ENCODE assay signal across 1 cellular context in genomic region chr1:6785721-6786505, GRCh38.
TF ChIP-seq lines count a peak whose summit lies in the region.

No MANE protein-coding gene starts in this region.

TF ChIP-seq in IMR-90, 13 proteins besides CTCF, POLR2A, EP300 and RAD21:
- TF ChIP-seq USF2 (IDR thresholded peaks at IDR 0.05; ENCODE audit: low read depth, low read length) (no peak), FOS (IDR thresholded peaks at IDR 0.05; ENCODE audit: low read depth, low read length) (no peak), NFE2L2 (IDR thresholded peaks at IDR 0.05; ENCODE audit: low read depth, low read length) (no peak), RFX5 (IDR thresholded peaks at IDR 0.05; ENCODE audit: low read depth, low read length) (no peak), SMC3 (IDR thresholded peaks at IDR 0.05; ENCODE audit: low read depth, low read length) (no peak), BHLHE40 (IDR thresholded peaks at IDR 0.05; ENCODE audit: low read depth, low read length) (no peak), MAFK (IDR thresholded peaks at IDR 0.05; ENCODE audit: low read depth, low read length) (no peak), ELK1 (IDR thresholded peaks at IDR 0.05; ENCODE audit: borderline replicate concordance, low read depth, low read length) (no peak), RCOR1 (IDR thresholded peaks at IDR 0.05; ENCODE audit: insufficient replicate concordance, low read length) (no peak), CHD1 (IDR thresholded peaks at IDR 0.05; ENCODE audit: low read depth, low read length) (no peak), MXI1 (IDR thresholded peaks at IDR 0.05; ENCODE audit: borderline replicate concordance, low read depth, low read length) (no peak), MAZ (IDR thresholded peaks at IDR 0.05; ENCODE audit: borderline replicate concordance, low read depth, low read length) (no peak), CEBPB (IDR thresholded peaks at IDR 0.05; ENCODE audit: low read depth, low read length) (no peak)
